9 cellular contexts compared by ENCODE assay signal in genomic region chrX:15242899-15243555, GRCh38. TPM values are rescaled to one million over a fixed set of nuclear protein-coding genes. Genes with fewer than 3 reads are reported as not detected.
DNase-seq lines count a peak whose midpoint lies in the region; ATAC-seq and TF ChIP-seq lines count a peak whose summit lies in the region.
"Had no signal": no experiment of that assay in that cellular context is flagged by ENCODE, and none has a peak within 500 bp of the region (broad histone marks: within the 10 kb centered on the region; RNA-seq: fewer than 3 reads in every experiment).

No MANE protein-coding gene starts in this region.

- no peaks in the 10 kb centered on the region for H3K4me1 ChIP-seq in HAP-1

- H3K36me3 ChIP-seq in HAP-1 (replicated peaks) = no peaks in the 10 kb centered on the region

- H3K4me3 ChIP-seq in HAP-1 (no peak overlapping the region), skeletal muscle cell (ENCODE audit: low read depth, low read length) (no peak overlapping the region)

- CTCF ChIA-PET in Calu3 (lab: Charles Lee) = interaction anchor here (0.8 to 1.4 kb wide), 5 partner anchors 26 to 279 kb away, joined by 3 to 8 read pairs (median 3); no protein-coding TSS in a partner anchor

- no peak overlapping the region for H3K27ac Mint-ChIP-seq in Calu3 (ENCODE audit: unreplicated experiment)
- H3K27ac Mint-ChIP-seq in activated T-cell treated with anti-CD3 and anti-CD28 coated beads, Interleukin-2, amount 50 U/mL, for 72 hours = no peak overlapping the region
- H3K27ac Mint-ChIP-seq: T-helper 1 cell treated with Interleukin-12 subunit alpha and Interleukin-12 subunit beta and Interleukin-4 antibody, amounts not matched to agents 30 μg/mL and 1 μg/mL, for 36 hours had no signal

- DNase-seq in Calu3 (peak; percentile 36), HAP-1 (ENCODE audit: low spot score in 2 of 2) (peak; percentile 43 to 53), NCI-H748 (lab: John Stamatoyannopoulos, UW; ENCODE audit: unreplicated experiment) (peak; percentile 65), glomerular endothelial cell (ENCODE audit: extremely low read depth, low read depth, low spot score) (peak; percentile 52), skeletal muscle cell (ENCODE audit: low read depth) (peak; percentile 4)
- peak; percentile 23 to 33 for DNase-seq in activated T-cell treated with anti-CD3 and anti-CD28 coated beads, Interleukin-2, amount 50 U/mL, for 72 hours

- no TSS peak for BruUV-seq in Calu3 (replicated peaks; lab: Mats Ljungman, UMichigan)

- no peak overlapping the region for H3K4me3 Mint-ChIP-seq in Calu3 (ENCODE audit: low read depth, unreplicated experiment)
- H3K4me3 Mint-ChIP-seq in activated T-cell treated with anti-CD3 and anti-CD28 coated beads, Interleukin-2, amount 50 U/mL, for 72 hours = no peak overlapping the region
- H3K4me3 Mint-ChIP-seq: T-helper 1 cell treated with Interleukin-12 subunit alpha and Interleukin-12 subunit beta and Interleukin-4 antibody, amounts not matched to agents 30 μg/mL and 1 μg/mL, for 36 hours had no signal

- H3K9me3 ChIP-seq in HAP-1 = no peaks in the 10 kb centered on the region

- TF ChIP-seq CTCF in Calu3 (IDR thresholded peaks at IDR 0.05; ENCODE audit: unreplicated experiment) = peak; percentile 39

- in situ Hi-C loops in HAP-1 (cut with MboI; ENCODE audit: low sequenced_read_pairs) = no loop called here

- no peaks in the 10 kb centered on the region for H3K27me3 ChIP-seq in HAP-1 (ENCODE audit: low read depth)

- no peaks in the 10 kb centered on the region for H3K9me3 Mint-ChIP-seq in Calu3 (ENCODE audit: low read depth, unreplicated experiment)
- H3K9me3 Mint-ChIP-seq in activated T-cell treated with anti-CD3 and anti-CD28 coated beads, Interleukin-2, amount 50 U/mL, for 72 hours = no peaks in the 10 kb centered on the region
- H3K9me3 Mint-ChIP-seq: T-helper 1 cell treated with Interleukin-12 subunit alpha and Interleukin-12 subunit beta and Interleukin-4 antibody, amounts not matched to agents 30 μg/mL and 1 μg/mL, for 36 hours had no signal

- no peaks in the 10 kb centered on the region for H3K27me3 Mint-ChIP-seq in Calu3 (ENCODE audit: unreplicated experiment)
- peaks cover 5% of the 10 kb centered on the region for H3K27me3 Mint-ChIP-seq in activated T-cell treated with anti-CD3 and anti-CD28 coated beads, Interleukin-2, amount 50 U/mL, for 72 hours (ENCODE audit: low read depth)

- H3K4me1 Mint-ChIP-seq in Calu3 (ENCODE audit: low read depth, unreplicated experiment) = no peaks in the 10 kb centered on the region
- peaks cover 20% of the 10 kb centered on the region for H3K4me1 Mint-ChIP-seq in activated T-cell treated with anti-CD3 and anti-CD28 coated beads, Interleukin-2, amount 50 U/mL, for 72 hours (ENCODE audit: low read depth)

- H3K36me3 Mint-ChIP-seq in Calu3 (ENCODE audit: insufficient read depth, unreplicated experiment) = no peaks in the 10 kb centered on the region
- no peaks in the 10 kb centered on the region for H3K36me3 Mint-ChIP-seq in activated T-cell treated with anti-CD3 and anti-CD28 coated beads, Interleukin-2, amount 50 U/mL, for 72 hours (ENCODE audit: insufficient read depth in 2 of 2)

- intact Hi-C loops in Calu3 (cut with micrococcal nuclease; ENCODE audit: unreplicated experiment) = loop anchor here (1.0 to 5.0 kb wide), 4 partner anchors 100 to 1204 kb away; no protein-coding TSS in a partner anchor

- no peak for ATAC-seq in activated T-cell treated with anti-CD3 and anti-CD28 coated beads, Interleukin-2, amount 50 U/mL, for 72 hours (replicated peaks in 1 of 2)
- ATAC-seq in HG03045 (IDR thresholded peaks at IDR 0.05; ENCODE audit: unreplicated experiment) = no peak
- no peak for ATAC-seq in esophagus mucosa

RNA-seq across cellular contexts. Expression of gene ASB9, which starts 26.9 kb away (rescaled TPM):
- total RNA-seq in Calu3 (2022) = 10.8 and 12.2 TPM in 2 replicates
- total RNA-seq in activated T-cell treated with anti-CD3 and anti-CD28 coated beads, Interleukin-2, amount 50 U/mL, for 72 hours = under 1 TPM in 1 of 2 donors, not detected in 1; 0.41 TPM
- 10.6 and 17.0 TPM in 2 replicates for total RNA-seq in glomerular endothelial cell
- 1.8 TPM for total RNA-seq in esophagus mucosa

Comparison
In these comparisons a context has a peak if more than half of its experiments do, and no peak if none do; other contexts are left out.
1. DNase-seq: peak in every context shown above with its lines; median percentile 65 in NCI-H748; 52 in glomerular endothelial cell; 48 in HAP-1; 36 in Calu3; 28 in activated T-cell treated with anti-CD3 and anti-CD28 coated beads, Interleukin-2, amount 50 U/mL, for 72 hours; 4 in skeletal muscle cell.